ENCODE assay signal across 8 cellular contexts in the genomic region with DNA sequence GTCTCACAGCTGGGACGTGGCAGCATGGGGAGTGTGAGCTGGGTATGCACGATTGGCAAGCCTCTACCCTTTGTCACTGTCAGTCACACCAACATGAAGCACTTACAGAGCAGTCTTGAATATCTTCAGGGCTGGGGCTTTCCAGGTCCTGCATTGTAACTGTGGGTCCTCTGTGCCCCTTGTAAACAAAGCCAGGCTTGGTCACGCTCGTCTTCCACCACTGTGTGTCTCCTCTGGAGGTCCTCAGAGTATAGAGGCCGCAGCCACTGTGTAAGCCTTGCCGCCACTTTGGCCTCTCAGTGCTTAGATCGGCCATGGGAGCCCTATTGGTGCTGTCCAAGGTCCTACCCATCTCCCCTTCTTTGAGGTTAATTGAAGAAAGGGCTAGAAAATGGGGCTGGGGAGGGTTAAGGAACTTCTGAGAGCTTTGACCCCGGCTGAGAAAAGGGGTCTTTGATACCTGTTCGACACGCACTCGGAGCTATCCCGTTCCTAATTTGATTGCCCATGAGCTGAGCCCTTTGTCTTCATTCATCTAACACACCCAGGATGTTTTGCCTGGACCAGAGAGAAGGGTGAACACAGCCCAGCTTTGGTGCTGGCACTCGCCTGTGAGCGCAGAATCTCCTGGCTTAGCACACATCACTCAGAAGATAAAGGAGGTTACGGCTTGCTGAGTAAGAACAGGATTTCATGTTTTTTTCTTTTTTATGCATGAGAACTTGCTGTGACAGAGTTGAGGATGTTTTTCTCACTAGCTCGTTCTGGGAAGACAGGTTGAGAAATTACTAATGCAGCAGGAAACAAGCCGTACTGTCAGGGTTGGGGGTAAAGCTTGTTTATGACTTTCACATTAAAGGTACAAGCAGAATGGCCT.
DNase-seq lines count a peak whose midpoint lies in the region; ATAC-seq and TF ChIP-seq lines count a peak whose summit lies in the region.

No MANE protein-coding gene starts in this region.

- H3K4me3 ChIP-seq in DND-41 (ENCODE audit: low read depth in 1 of 2, low read length in 2 of 2) (no peak overlapping the region), astrocyte of the spinal cord (ENCODE audit: low read depth, low read length) (no peak overlapping the region), esophagus muscularis mucosa (no peak overlapping the region)

- in situ Hi-C loops in astrocyte of the spinal cord (cut with HindIII; ENCODE audit: low sequenced_read_pairs) = no loop called here

- no peak for ATAC-seq in DND-41 (ENCODE audit: insufficient read depth, low read depth)
- peak; percentile 69 for ATAC-seq in GM19467 (IDR thresholded peaks at IDR 0.05; ENCODE audit: unreplicated experiment)
- ATAC-seq in HG03432 (IDR thresholded peaks at IDR 0.05; ENCODE audit: unreplicated experiment) = peak; percentile 72

- TF ChIP-seq EP300 in esophagus muscularis mucosa (IDR thresholded peaks at IDR 0.05) = no peak

- no peaks in the 10 kb centered on the region for H3K36me3 ChIP-seq in DND-41 (ENCODE audit: insufficient read depth, low read length)
- no peaks in the 10 kb centered on the region for H3K36me3 ChIP-seq in esophagus muscularis mucosa

- intact Hi-C loops in esophagus muscularis mucosa (cut with DNase I) = no loop called here

- no peak overlapping the region for H2AFZ ChIP-seq in DND-41 (ENCODE audit: low read depth, low read length)

- no peak overlapping the region for H3K9ac ChIP-seq in DND-41 (ENCODE audit: low read depth, low read length)

- 77% methylated on average over 17 of the region's 17 CpGs for WGBS in esophagus muscularis mucosa

- H3K4me1 ChIP-seq in DND-41 (ENCODE audit: insufficient read depth, low read length) (no peaks in the 10 kb centered on the region), esophagus muscularis mucosa (peaks cover 4 to 12% (median 9%) of the 10 kb centered on the region in 4 donors)

- H3K4me2 ChIP-seq in DND-41 (ENCODE audit: insufficient read depth, low read length) = no peak overlapping the region

- H3K27ac ChIP-seq in DND-41 (ENCODE audit: low read length) (no peak overlapping the region), esophagus muscularis mucosa (replicated peaks in 1 of 4) (no peak overlapping the region)

- H3K27me3 ChIP-seq in DND-41 (ENCODE audit: insufficient read depth, low read length, poor library complexity) (no peaks in the 10 kb centered on the region), esophagus muscularis mucosa (no peaks in the 10 kb centered on the region)

- no peak for TF ChIP-seq CTCF in DND-41 (IDR thresholded peaks at IDR 0.05; ENCODE audit: borderline replicate concordance, extremely low read depth, low read length, poor library complexity, severe bottlenecking)
- no peak for TF ChIP-seq CTCF in astrocyte of the spinal cord (IDR thresholded peaks at IDR 0.05; ENCODE audit: low read depth, low read length)
- no peak for TF ChIP-seq CTCF in esophagus muscularis mucosa (IDR thresholded peaks at IDR 0.05)

- H4K20me1 ChIP-seq in DND-41 (ENCODE audit: insufficient read depth, low read length) = peaks cover 20% of the 10 kb centered on the region

- no peak for TF ChIP-seq POLR2A in esophagus muscularis mucosa (IDR thresholded peaks at IDR 0.05; ENCODE audit: low read depth)

- DNase-seq in DND-41 (peak; percentile 15), astrocyte of the spinal cord (ENCODE audit: low read depth, low spot score) (peak; percentile 10), NCI-H2029 treated with DMSO at 0.1 percent for 48 hours (lab: John Stamatoyannopoulos, UW) (no peak), T1000 (lab: John Stamatoyannopoulos, UW) (no peak), esophagus muscularis mucosa (ENCODE audit: extremely low spot score) (no peak), KG1 (lab: John Stamatoyannopoulos, UW) (no peak)

- H3K79me2 ChIP-seq in DND-41 (ENCODE audit: insufficient read depth, low read length) = no peaks in the 10 kb centered on the region

- H3K9me3 ChIP-seq in DND-41 (ENCODE audit: insufficient read depth, low read length, severe bottlenecking) (no peaks in the 10 kb centered on the region), esophagus muscularis mucosa (no peaks in the 10 kb centered on the region)

Comparison
In these comparisons a context has a peak if more than half of its experiments do, and no peak if none do; other contexts are left out.
1. DNase-seq: peak in DND-41 (single experiment) and astrocyte of the spinal cord (single experiment); none in NCI-H2029 treated with DMSO at 0.1 percent for 48 hours (single experiment), T1000 (single experiment), esophagus muscularis mucosa (single experiment) and KG1 (single experiment).